Comparison of ENCODE assay signal across 1 cellular context in the genomic region with DNA sequence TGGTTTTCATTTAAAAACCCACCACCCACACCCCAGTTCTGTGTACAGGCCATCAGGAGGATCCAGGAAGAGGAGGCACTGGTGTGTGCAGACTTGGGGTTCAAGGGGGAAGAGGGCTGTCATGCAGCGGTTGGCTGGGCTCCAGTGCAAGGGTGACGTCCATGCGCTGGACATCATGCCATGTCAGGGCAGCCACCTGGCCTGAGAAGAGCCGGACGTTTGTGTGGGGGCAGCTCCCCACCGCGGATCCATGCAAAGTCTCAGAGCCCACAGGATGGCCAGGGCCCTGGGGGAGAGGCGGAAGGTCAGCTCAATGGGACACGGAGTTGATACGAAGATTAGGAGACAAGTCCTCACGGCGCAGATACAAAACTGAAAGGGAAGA.
TF ChIP-seq lines count a peak whose summit lies in the region.

No MANE protein-coding gene starts in this region.

TF ChIP-seq in GM23338, 12 proteins besides CTCF, POLR2A, EP300 and RAD21:
- TF ChIP-seq EZH2phosphoT487 (IDR thresholded peaks at IDR 0.05; ENCODE audit: unreplicated experiment) (no peak), NANOG (IDR thresholded peaks at IDR 0.05; ENCODE audit: borderline replicate concordance) (no peak), CREB1 (CRISPR knock-in tag; IDR thresholded peaks at IDR 0.05; ENCODE audit: low read depth) (no peak), STAT1 (IDR thresholded peaks at IDR 0.05; ENCODE audit: unreplicated experiment) (no peak), POLR2AphosphoS5 (IDR thresholded peaks at IDR 0.05; ENCODE audit: low read depth) (no peak), ZNF331 (CRISPR knock-in tag; IDR thresholded peaks at IDR 0.05; ENCODE audit: low read depth) (no peak), JUNB (IDR thresholded peaks at IDR 0.05; ENCODE audit: unreplicated experiment) (no peak), EZH2 (IDR thresholded peaks at IDR 0.05; ENCODE audit: low read depth, unreplicated experiment) (no peak), ZNF114 (CRISPR knock-in tag; IDR thresholded peaks at IDR 0.05) (no peak)
- TF ChIP-seq, protein P1, sequence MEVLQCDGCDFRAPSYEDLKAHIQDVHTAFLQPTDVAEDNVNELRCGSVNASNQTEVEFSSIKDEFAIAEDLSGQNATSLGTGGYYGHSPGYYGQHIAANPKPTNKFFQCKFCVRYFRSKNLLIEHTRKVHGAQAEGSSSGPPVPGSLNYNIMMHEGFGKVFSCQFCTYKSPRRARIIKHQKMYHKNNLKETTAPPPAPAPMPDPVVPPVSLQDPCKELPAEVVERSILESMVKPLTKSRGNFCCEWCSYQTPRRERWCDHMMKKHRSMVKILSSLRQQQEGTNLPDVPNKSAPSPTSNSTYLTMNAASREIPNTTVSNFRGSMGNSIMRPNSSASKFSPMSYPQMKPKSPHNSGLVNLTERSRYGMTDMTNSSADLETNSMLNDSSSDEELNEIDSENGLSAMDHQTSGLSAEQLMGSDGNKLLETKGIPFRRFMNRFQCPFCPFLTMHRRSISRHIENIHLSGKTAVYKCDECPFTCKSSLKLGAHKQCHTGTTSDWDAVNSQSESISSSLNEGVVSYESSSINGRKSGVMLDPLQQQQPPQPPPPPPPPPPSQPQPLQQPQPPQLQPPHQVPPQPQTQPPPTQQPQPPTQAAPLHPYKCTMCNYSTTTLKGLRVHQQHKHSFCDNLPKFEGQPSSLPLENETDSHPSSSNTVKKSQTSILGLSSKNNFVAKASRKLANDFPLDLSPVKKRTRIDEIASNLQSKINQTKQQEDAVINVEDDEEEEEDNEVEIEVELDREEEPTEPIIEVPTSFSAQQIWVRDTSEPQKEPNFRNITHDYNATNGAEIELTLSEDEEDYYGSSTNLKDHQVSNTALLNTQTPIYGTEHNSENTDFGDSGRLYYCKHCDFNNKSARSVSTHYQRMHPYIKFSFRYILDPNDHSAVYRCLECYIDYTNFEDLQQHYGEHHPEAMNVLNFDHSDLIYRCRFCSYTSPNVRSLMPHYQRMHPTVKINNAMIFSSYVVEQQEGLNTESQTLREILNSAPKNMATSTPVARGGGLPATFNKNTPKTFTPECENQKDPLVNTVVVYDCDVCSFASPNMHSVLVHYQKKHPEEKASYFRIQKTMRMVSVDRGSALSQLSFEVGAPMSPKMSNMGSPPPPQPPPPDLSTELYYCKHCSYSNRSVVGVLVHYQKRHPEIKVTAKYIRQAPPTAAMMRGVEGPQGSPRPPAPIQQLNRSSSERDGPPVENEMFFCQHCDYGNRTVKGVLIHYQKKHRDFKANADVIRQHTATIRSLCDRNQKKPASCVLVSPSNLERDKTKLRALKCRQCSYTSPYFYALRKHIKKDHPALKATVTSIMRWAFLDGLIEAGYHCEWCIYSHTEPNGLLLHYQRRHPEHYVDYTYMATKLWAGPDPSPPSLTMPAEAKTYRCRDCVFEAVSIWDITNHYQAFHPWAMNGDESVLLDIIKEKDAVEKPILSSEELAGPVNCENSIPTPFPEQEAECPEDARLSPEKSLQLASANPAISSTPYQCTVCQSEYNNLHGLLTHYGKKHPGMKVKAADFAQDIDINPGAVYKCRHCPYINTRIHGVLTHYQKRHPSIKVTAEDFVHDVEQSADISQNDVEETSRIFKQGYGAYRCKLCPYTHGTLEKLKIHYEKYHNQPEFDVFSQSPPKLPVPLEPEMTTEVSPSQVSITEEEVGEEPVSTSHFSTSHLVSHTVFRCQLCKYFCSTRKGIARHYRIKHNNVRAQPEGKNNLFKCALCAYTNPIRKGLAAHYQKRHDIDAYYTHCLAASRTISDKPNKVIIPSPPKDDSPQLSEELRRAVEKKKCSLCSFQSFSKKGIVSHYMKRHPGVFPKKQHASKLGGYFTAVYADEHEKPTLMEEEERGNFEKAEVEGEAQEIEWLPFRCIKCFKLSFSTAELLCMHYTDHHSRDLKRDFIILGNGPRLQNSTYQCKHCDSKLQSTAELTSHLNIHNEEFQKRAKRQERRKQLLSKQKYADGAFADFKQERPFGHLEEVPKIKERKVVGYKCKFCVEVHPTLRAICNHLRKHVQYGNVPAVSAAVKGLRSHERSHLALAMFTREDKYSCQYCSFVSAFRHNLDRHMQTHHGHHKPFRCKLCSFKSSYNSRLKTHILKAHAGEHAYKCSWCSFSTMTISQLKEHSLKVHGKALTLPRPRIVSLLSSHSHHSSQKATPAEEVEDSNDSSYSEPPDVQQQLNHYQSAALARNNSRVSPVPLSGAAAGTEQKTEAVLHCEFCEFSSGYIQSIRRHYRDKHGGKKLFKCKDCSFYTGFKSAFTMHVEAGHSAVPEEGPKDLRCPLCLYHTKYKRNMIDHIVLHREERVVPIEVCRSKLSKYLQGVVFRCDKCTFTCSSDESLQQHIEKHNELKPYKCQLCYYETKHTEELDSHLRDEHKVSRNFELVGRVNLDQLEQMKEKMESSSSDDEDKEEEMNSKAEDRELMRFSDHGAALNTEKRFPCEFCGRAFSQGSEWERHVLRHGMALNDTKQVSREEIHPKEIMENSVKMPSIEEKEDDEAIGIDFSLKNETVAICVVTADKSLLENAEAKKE (CRISPR knock-in tag; IDR thresholded peaks at IDR 0.05), result no peak
- TF ChIP-seq, protein P2, sequence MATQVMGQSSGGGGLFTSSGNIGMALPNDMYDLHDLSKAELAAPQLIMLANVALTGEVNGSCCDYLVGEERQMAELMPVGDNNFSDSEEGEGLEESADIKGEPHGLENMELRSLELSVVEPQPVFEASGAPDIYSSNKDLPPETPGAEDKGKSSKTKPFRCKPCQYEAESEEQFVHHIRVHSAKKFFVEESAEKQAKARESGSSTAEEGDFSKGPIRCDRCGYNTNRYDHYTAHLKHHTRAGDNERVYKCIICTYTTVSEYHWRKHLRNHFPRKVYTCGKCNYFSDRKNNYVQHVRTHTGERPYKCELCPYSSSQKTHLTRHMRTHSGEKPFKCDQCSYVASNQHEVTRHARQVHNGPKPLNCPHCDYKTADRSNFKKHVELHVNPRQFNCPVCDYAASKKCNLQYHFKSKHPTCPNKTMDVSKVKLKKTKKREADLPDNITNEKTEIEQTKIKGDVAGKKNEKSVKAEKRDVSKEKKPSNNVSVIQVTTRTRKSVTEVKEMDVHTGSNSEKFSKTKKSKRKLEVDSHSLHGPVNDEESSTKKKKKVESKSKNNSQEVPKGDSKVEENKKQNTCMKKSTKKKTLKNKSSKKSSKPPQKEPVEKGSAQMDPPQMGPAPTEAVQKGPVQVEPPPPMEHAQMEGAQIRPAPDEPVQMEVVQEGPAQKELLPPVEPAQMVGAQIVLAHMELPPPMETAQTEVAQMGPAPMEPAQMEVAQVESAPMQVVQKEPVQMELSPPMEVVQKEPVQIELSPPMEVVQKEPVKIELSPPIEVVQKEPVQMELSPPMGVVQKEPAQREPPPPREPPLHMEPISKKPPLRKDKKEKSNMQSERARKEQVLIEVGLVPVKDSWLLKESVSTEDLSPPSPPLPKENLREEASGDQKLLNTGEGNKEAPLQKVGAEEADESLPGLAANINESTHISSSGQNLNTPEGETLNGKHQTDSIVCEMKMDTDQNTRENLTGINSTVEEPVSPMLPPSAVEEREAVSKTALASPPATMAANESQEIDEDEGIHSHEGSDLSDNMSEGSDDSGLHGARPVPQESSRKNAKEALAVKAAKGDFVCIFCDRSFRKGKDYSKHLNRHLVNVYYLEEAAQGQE (IDR thresholded peaks at IDR 0.05; ENCODE audit: unreplicated experiment), result no peak
- TF ChIP-seq, protein P3, sequence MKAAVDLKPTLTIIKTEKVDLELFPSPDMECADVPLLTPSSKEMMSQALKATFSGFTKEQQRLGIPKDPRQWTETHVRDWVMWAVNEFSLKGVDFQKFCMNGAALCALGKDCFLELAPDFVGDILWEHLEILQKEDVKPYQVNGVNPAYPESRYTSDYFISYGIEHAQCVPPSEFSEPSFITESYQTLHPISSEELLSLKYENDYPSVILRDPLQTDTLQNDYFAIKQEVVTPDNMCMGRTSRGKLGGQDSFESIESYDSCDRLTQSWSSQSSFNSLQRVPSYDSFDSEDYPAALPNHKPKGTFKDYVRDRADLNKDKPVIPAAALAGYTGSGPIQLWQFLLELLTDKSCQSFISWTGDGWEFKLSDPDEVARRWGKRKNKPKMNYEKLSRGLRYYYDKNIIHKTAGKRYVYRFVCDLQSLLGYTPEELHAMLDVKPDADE (IDR thresholded peaks at IDR 0.05), result no peak
